Comparison of ENCODE assay signal across 11 cellular contexts in the genomic region with DNA sequence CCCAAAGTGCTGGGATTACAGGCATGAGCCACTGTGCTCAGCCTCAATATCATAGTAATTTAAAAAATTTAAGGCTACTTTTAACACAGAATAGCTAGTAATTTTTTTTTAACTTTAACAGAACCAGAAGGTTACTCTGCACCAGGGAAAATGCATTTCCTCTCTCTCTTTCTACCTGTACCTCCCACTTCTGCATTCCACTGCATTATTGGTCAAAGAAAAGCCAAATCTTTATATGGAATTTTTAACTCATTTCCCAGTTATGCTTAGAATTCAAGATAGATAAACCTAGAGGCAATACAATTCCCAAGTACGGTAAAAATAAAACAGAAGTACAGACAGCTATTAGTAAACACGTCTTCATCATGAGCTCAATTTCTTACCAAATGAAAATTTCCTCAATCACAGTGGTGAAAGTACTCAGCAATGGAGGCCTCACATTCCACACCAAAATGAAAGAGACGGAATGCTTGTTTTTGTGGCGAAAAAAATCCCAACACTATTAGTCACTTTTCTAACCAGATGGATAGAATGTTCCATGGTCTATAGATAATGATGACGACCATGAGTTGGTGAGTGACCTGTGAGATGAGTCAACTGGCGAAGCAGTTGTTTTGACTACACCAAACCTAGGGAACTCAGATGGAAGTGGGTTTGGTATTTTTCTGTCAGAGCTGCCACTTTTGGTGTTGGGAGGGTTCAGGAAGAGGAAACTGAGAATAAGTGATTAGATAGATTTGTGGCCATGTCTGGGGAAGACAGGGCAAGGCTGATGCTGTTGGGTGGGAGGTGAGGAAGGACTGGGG.
A peak's percentile ranks its signal among the peaks of the same experiment; 100 is the strongest.
DNase-seq lines count a peak whose midpoint lies in the region; ATAC-seq and TF ChIP-seq lines count a peak whose summit lies in the region.
"Had no signal": no experiment of that assay in that cellular context is flagged by ENCODE, and none has a peak within 500 bp of the region (broad histone marks: within the 10 kb centered on the region; RNA-seq: fewer than 3 reads in every experiment).

No MANE protein-coding gene starts in this region.

- no peak for TF ChIP-seq POLR2A in uterus (IDR thresholded peaks at IDR 0.05)
- TF ChIP-seq POLR2A in prostate gland (IDR thresholded peaks at IDR 0.05) = no peak

- CTCF ChIA-PET in mammary epithelial cell (lab: Charles Lee; ENCODE audit: low non-redundant PET) = interaction anchor here (0.7 kb wide), 2 partner anchors 25 to 108 kb away, joined by 3 to 4 read pairs; no protein-coding TSS in a partner anchor

- no peaks in the 10 kb centered on the region for H3K36me3 ChIP-seq in mammary epithelial cell (ENCODE audit: insufficient read depth, low read length)
- no peaks in the 10 kb centered on the region for H3K36me3 ChIP-seq in mesodermal cell (ENCODE audit: control insufficient read depth, insufficient read depth, low read length)
- no peaks in the 10 kb centered on the region for H3K36me3 ChIP-seq in Karpas-422 (ENCODE audit: insufficient read depth, low read length)
- H3K36me3 ChIP-seq in uterus = no peaks in the 10 kb centered on the region
- H3K36me3 ChIP-seq in prostate gland = no peaks in the 10 kb centered on the region
- H3K36me3 ChIP-seq: vagina had no signal

- H3K27me3 ChIP-seq in mammary epithelial cell (ENCODE audit: insufficient read depth, low read length) (no peaks in the 10 kb centered on the region), Karpas-422 (ENCODE audit: low read length) (no peaks in the 10 kb centered on the region), uterus (no peaks in the 10 kb centered on the region), prostate gland (replicated peaks; ENCODE audit: insufficient read depth) (no peaks in the 10 kb centered on the region)
- H3K27me3 ChIP-seq: vagina had no signal

- WGBS in mammary epithelial cell (ENCODE audit: low coverage, missing lambda C conversion rate) = 2% methylated on average over 6 of the region's 6 CpGs
- 67 to 69% methylated on average over 3 to 4 of the region's 6 CpGs for WGBS in mesodermal cell (ENCODE audit: insufficient coverage in 2 of 2), 2 experiments
- WGBS in prostate gland = 93% methylated on average over 6 of the region's 6 CpGs

- H2AFZ ChIP-seq in mammary epithelial cell (ENCODE audit: low read depth, low read length) (peak overlapping the region; percentile 57), Karpas-422 (ENCODE audit: low read length) (no peak overlapping the region)

- H3K4me2 ChIP-seq in mammary epithelial cell (ENCODE audit: insufficient read depth, low read depth, low read length) = peak overlapping the region; percentile 61
- no peak overlapping the region for H3K4me2 ChIP-seq in Karpas-422 (ENCODE audit: low read depth, low read length, poor library complexity, severe bottlenecking)

- H3K27ac Mint-ChIP-seq in CD14-positive monocyte = peak overlapping the region; percentile 63 to 93 (median 80)

- TF ChIP-seq CTCF in CD14-positive monocyte (IDR thresholded peaks at IDR 0.05) (no peak), mammary epithelial cell (conservative IDR thresholded peaks at IDR 0.05 in 1 of 2, IDR thresholded peaks at IDR 0.05 in 1 of 2; ENCODE audit: extremely low read depth in 1 of 2, insufficient read depth in 1 of 2, low read depth in 1 of 2, low read length in 2 of 2) (no peak), uterus (IDR thresholded peaks at IDR 0.05) (no peak), prostate gland (IDR thresholded peaks at IDR 0.05) (no peak)

- peak overlapping the region; percentile 95 for H3K27ac ChIP-seq in mammary epithelial cell (ENCODE audit: insufficient read depth, low read depth, low read length)
- peak overlapping the region; percentile 89 for H3K27ac ChIP-seq in mesodermal cell (ENCODE audit: low read depth, low read length, severe bottlenecking)
- H3K27ac ChIP-seq in Karpas-422 (ENCODE audit: low read length) = no peak overlapping the region
- H3K27ac ChIP-seq in uterus = no peak overlapping the region
- no peak overlapping the region for H3K27ac ChIP-seq in prostate gland
- H3K27ac ChIP-seq: vagina had no signal

- H3K79me2 ChIP-seq in mammary epithelial cell (ENCODE audit: insufficient read depth, low read length) (no peaks in the 10 kb centered on the region), Karpas-422 (ENCODE audit: low read length) (no peaks in the 10 kb centered on the region)

- dilution Hi-C loops in mammary epithelial cell (cut with HindIII; ENCODE audit: low sequenced_read_pairs) = loop anchor here (10.0 kb wide), 2 partner anchors 202 to 258 kb away; no protein-coding TSS in a partner anchor

- H3K27me3 Mint-ChIP-seq in CD14-positive monocyte (ENCODE audit: low read depth in 3 of 3) = peaks cover 1 to 5% (median 2%) of the 10 kb centered on the region in 3 donors

- DNase-seq in CD14-positive monocyte (ENCODE audit: low spot score) = peak; percentile 50
- DNase-seq in LHCN-M2 (ENCODE audit: low read depth) = peak; percentile 98
- DNase-seq in mammary epithelial cell = peak; percentile 98
- DNase-seq in Karpas-422 = no peak
- no peak for DNase-seq in uterus
- no peak for DNase-seq in prostate gland (ENCODE audit: low spot score)
- DNase-seq: activated gamma-delta T cell, Right ventricle myocardium superior had no signal

- in situ Hi-C loops in mammary epithelial cell (cut with MboI; ENCODE audit: low sequenced_read_pairs in 2 of 2) = no loop called here

- H4K20me1 ChIP-seq in mammary epithelial cell (ENCODE audit: insufficient read depth, low read length) (no peaks in the 10 kb centered on the region), Karpas-422 (ENCODE audit: insufficient read depth, low read depth, low read length) (no peaks in the 10 kb centered on the region)

- H3K9me3 ChIP-seq in mammary epithelial cell (replicated peaks; ENCODE audit: insufficient read depth, low read length) = no peaks in the 10 kb centered on the region
- H3K9me3 ChIP-seq in mesodermal cell (ENCODE audit: control insufficient read depth, low read length) = peaks cover 8% of the 10 kb centered on the region
- no peaks in the 10 kb centered on the region for H3K9me3 ChIP-seq in Karpas-422 (ENCODE audit: low read length)
- H3K9me3 ChIP-seq in uterus = no peaks in the 10 kb centered on the region
- no peaks in the 10 kb centered on the region for H3K9me3 ChIP-seq in prostate gland
- H3K9me3 ChIP-seq: vagina had no signal

- no peaks in the 10 kb centered on the region for H3K9me2 ChIP-seq in Karpas-422 (replicated peaks; ENCODE audit: insufficient read depth, low read length)

- H3K36me3 Mint-ChIP-seq in CD14-positive monocyte = peaks cover 0 to 1% of the 10 kb centered on the region in 2 donors

- H3K4me3 ChIP-seq in mammary epithelial cell (replicated peaks in 1 of 3; ENCODE audit: insufficient read depth in 1 of 3, low read depth in 2 of 3, low read length in 3 of 3) = no peak overlapping the region
- no peak overlapping the region for H3K4me3 ChIP-seq in mesodermal cell (ENCODE audit: extremely low read depth, insufficient read depth, low read length, poor library complexity, severe bottlenecking)
- H3K4me3 ChIP-seq in Karpas-422 (ENCODE audit: low read length) = no peak overlapping the region
- no peak overlapping the region for H3K4me3 ChIP-seq in uterus
- no peak overlapping the region for H3K4me3 ChIP-seq in prostate gland
- H3K4me3 ChIP-seq: vagina had no signal

- peaks cover 48% of the 10 kb centered on the region for H3K4me1 ChIP-seq in mammary epithelial cell (ENCODE audit: insufficient read depth, low read length)
- H3K4me1 ChIP-seq in mesodermal cell (ENCODE audit: control insufficient read depth, insufficient read depth, low read length, poor library complexity, severe bottlenecking) = peaks cover 12% of the 10 kb centered on the region
- no peaks in the 10 kb centered on the region for H3K4me1 ChIP-seq in Karpas-422 (ENCODE audit: low read length)
- H3K4me1 ChIP-seq in uterus = no peaks in the 10 kb centered on the region
- no peaks in the 10 kb centered on the region for H3K4me1 ChIP-seq in prostate gland (replicated peaks)
- H3K4me1 ChIP-seq: vagina had no signal

- no peak overlapping the region for H3K4me3 Mint-ChIP-seq in CD14-positive monocyte

- BruUV-seq in mammary epithelial cell (replicated peaks; lab: Mats Ljungman, UMichigan) = TSS peak; percentile 90

- H3K4me1 Mint-ChIP-seq in CD14-positive monocyte = peaks cover 39% of the 10 kb centered on the region

- H3K9me3 Mint-ChIP-seq in CD14-positive monocyte = peaks cover 0 to 7% (median 0%) of the 10 kb centered on the region in 7 donors

- intact Hi-C loops in CD14-positive monocyte (cut with micrococcal nuclease) (loop anchor here in 1 of 2 donors (10.0 kb wide), 1 partner anchor 188 kb away; no protein-coding TSS in a partner anchor), mammary epithelial cell (cut with micrococcal nuclease) (loop anchor here (1.0 to 5.0 kb wide), 3 partner anchors 14 to 164 kb away; no protein-coding TSS in a partner anchor), uterus (cut with DNase I; ENCODE audit: low total_unique reads) (no loop called here), prostate gland (cut with DNase I) (no loop called here)

- H3K9ac ChIP-seq in mammary epithelial cell (ENCODE audit: insufficient read depth, low read length) (peak overlapping the region; percentile 60), Karpas-422 (ENCODE audit: low read length) (no peak overlapping the region)

- no peak for ATAC-seq in HG03095 (IDR thresholded peaks at IDR 0.05; ENCODE audit: unreplicated experiment)

Comparison
In these comparisons a context has a peak if more than half of its experiments do, and no peak if none do; other contexts are left out.
1. DNase-seq: peak in CD14-positive monocyte (single experiment), LHCN-M2 (single experiment) and mammary epithelial cell (single experiment); none in Karpas-422 (single experiment), uterus (0 of 2) and prostate gland (single experiment).
2. H3K27ac ChIP-seq: peak in mammary epithelial cell (single experiment) and mesodermal cell (single experiment); none in Karpas-422 (single experiment), uterus (0 of 2) and prostate gland (0 of 2).